ENCODE assay signal across 15 cellular contexts in genomic region chr3:31364711-31365110, GRCh38.
DNase-seq lines count a peak whose midpoint lies in the region; ATAC-seq and TF ChIP-seq lines count a peak whose summit lies in the region.
"Had no signal": no experiment of that assay in that cellular context is flagged by ENCODE, and none has a peak within 500 bp of the region (broad histone marks: within the 10 kb centered on the region; RNA-seq: fewer than 3 reads in every experiment).

No MANE protein-coding gene starts in this region.

- H3K4me2 ChIP-seq in osteoblast (ENCODE audit: insufficient read depth, low read length), result peak overlapping the region; percentile 39

- H4K20me1 ChIP-seq in osteoblast (ENCODE audit: insufficient read depth, low read length), result no peaks in the 10 kb centered on the region

- no peaks in the 10 kb centered on the region for H3K27me3 ChIP-seq in osteoblast (ENCODE audit: insufficient read depth, low read length)

- POLR2A ChIA-PET in activated CD8-positive, alpha-beta T cell treated with anti-CD3 and anti-CD28 coated beads for 36 hours (lab: Charles Lee), result no interaction called here

- H3K27me3 Mint-ChIP-seq in chondrocyte (ENCODE audit: low read depth), result no peaks in the 10 kb centered on the region
- no peaks in the 10 kb centered on the region for H3K27me3 Mint-ChIP-seq in activated CD8-positive, alpha-beta T cell treated with anti-CD3 and anti-CD28 coated beads for 36 hours
- H3K27me3 Mint-ChIP-seq: activated CD4-positive, alpha-beta memory T cell treated with anti-CD3 and anti-CD28 coated beads for 36 hours; T-helper 17 cell; type B pancreatic cell had no signal

- H3K36me3 ChIP-seq in osteoblast (ENCODE audit: insufficient read depth, low read length), result no peaks in the 10 kb centered on the region

- H3K9me3 ChIP-seq in osteoblast (ENCODE audit: low read depth, low read length), result no peaks in the 10 kb centered on the region

- no peak overlapping the region for H3K4me3 Mint-ChIP-seq in chondrocyte (ENCODE audit: unreplicated experiment)
- no peak overlapping the region for H3K4me3 Mint-ChIP-seq in activated CD8-positive, alpha-beta T cell treated with anti-CD3 and anti-CD28 coated beads for 36 hours
- H3K4me3 Mint-ChIP-seq: activated CD4-positive, alpha-beta memory T cell treated with anti-CD3 and anti-CD28 coated beads for 36 hours; natural killer cell; T-helper 17 cell; type B pancreatic cell had no signal

- CTCF ChIA-PET in activated CD8-positive, alpha-beta T cell treated with anti-CD3 and anti-CD28 coated beads for 36 hours (lab: Charles Lee), result interaction anchor here (0.6 kb wide), 1 partner anchor 112 kb away, joined by 3 read pairs; no protein-coding TSS in a partner anchor

- peaks cover 36% of the 10 kb centered on the region for H3K4me1 Mint-ChIP-seq in chondrocyte (ENCODE audit: low read depth)
- H3K4me1 Mint-ChIP-seq in activated CD8-positive, alpha-beta T cell treated with anti-CD3 and anti-CD28 coated beads for 36 hours (ENCODE audit: low read depth), result peaks cover 5% of the 10 kb centered on the region
- H3K4me1 Mint-ChIP-seq: natural killer cell had no signal

- DNase-seq in NB4 (ENCODE audit: low read depth), result peak; percentile 35
- DNase-seq in chondrocyte (ENCODE audit: low spot score), result no peak
- peak; percentile 79 for DNase-seq in osteoblast (ENCODE audit: insufficient read length, low spot score, missing footprints)
- no peak for DNase-seq in NCI-H2081 (lab: John Stamatoyannopoulos, UW)
- DNase-seq in stimulated activated CD4-positive, alpha-beta T cell treated with anti-CD3 and anti-CD28 coated beads, Interleukin-4, amount 100 ng/mL, for 24 hours, result no peak
- no peak for DNase-seq in activated CD8-positive, alpha-beta T cell treated with anti-CD3 and anti-CD28 coated beads for 36 hours
- no peak for DNase-seq in NCI-H526 treated with DMSO at 0.1 percent for 48 hours (lab: John Stamatoyannopoulos, UW)
- DNase-seq: activated CD4-positive, alpha-beta memory T cell treated with anti-CD3 and anti-CD28 coated beads for 36 hours; activated naive CD4-positive, alpha-beta T cell; natural killer cell; NCI-H1694 treated with DMSO at 0.1 percent for 48 hours; T-helper 17 cell had no signal

- TF ChIP-seq POLR2A in NB4 (IDR thresholded peaks at IDR 0.05; ENCODE audit: extremely low read depth, insufficient read length), result no peak

- H3K27ac Mint-ChIP-seq in chondrocyte (ENCODE audit: unreplicated experiment), result no peak overlapping the region
- H3K27ac Mint-ChIP-seq in activated CD8-positive, alpha-beta T cell treated with anti-CD3 and anti-CD28 coated beads for 36 hours, result no peak overlapping the region
- H3K27ac Mint-ChIP-seq: activated CD4-positive, alpha-beta memory T cell treated with anti-CD3 and anti-CD28 coated beads for 36 hours; natural killer cell; T-helper 17 cell; type B pancreatic cell had no signal

- no peaks in the 10 kb centered on the region for H3K36me3 Mint-ChIP-seq in chondrocyte (ENCODE audit: low read depth)
- H3K36me3 Mint-ChIP-seq in activated CD8-positive, alpha-beta T cell treated with anti-CD3 and anti-CD28 coated beads for 36 hours (ENCODE audit: low read depth), result no peaks in the 10 kb centered on the region
- H3K36me3 Mint-ChIP-seq: activated CD4-positive, alpha-beta memory T cell treated with anti-CD3 and anti-CD28 coated beads for 36 hours; natural killer cell; type B pancreatic cell had no signal

- peak overlapping the region; percentile 75 for H3K27ac ChIP-seq in osteoblast (ENCODE audit: low read depth, low read length)

- H3K4me1 ChIP-seq in osteoblast (ENCODE audit: insufficient read depth, low read length), result peaks cover 41% of the 10 kb centered on the region

- no peaks in the 10 kb centered on the region for H3K79me2 ChIP-seq in osteoblast (ENCODE audit: insufficient read depth, low read length)

- H3K4me3 ChIP-seq in GM12875 (ENCODE audit: low read depth, low read length) (no peak overlapping the region), NB4 (ENCODE audit: low read depth, low read length) (no peak overlapping the region), osteoblast (ENCODE audit: insufficient read depth, low read length) (no peak overlapping the region)

- intact Hi-C loops in activated CD8-positive, alpha-beta T cell treated with anti-CD3 and anti-CD28 coated beads for 36 hours (cut with micrococcal nuclease), result no loop called here

- TF ChIP-seq CTCF in GM12875 (IDR thresholded peaks at IDR 0.05; ENCODE audit: borderline replicate concordance, insufficient read depth, low read depth, low read length) (0 out of 2 replicates have a peak, but pooled peaks have one; percentile 4), NB4 (IDR thresholded peaks at IDR 0.05; ENCODE audit: low read depth, low read length) (no peak), chondrocyte (IDR thresholded peaks at IDR 0.05) (peak; percentile 38), osteoblast (IDR thresholded peaks at IDR 0.05; ENCODE audit: extremely low read depth, low read depth, low read length) (peak; percentile 31)
- TF ChIP-seq CTCF in activated CD8-positive, alpha-beta T cell treated with anti-CD3 and anti-CD28 coated beads for 36 hours (IDR thresholded peaks at IDR 0.05), result no peak

- ATAC-seq in activated CD8-positive, alpha-beta T cell treated with anti-CD3 and anti-CD28 coated beads for 36 hours, result no peak
- ATAC-seq: left lobe of liver, natural killer cell, T-helper 17 cell had no signal

- H3K9me3 Mint-ChIP-seq in chondrocyte (ENCODE audit: low read depth), result no peaks in the 10 kb centered on the region
- no peaks in the 10 kb centered on the region for H3K9me3 Mint-ChIP-seq in activated CD8-positive, alpha-beta T cell treated with anti-CD3 and anti-CD28 coated beads for 36 hours
- H3K9me3 Mint-ChIP-seq: activated CD4-positive, alpha-beta memory T cell treated with anti-CD3 and anti-CD28 coated beads for 36 hours; natural killer cell had no signal

- H2AFZ ChIP-seq in osteoblast (ENCODE audit: low read length), result peak overlapping the region; percentile 3

Comparison
In these comparisons a context has a peak if more than half of its experiments do, and no peak if none do; other contexts are left out.
1. CTCF ChIP-seq: peak in GM12875 (single experiment), chondrocyte (single experiment) and osteoblast (single experiment); none in NB4 (single experiment) and activated CD8-positive, alpha-beta T cell treated with anti-CD3 and anti-CD28 coated beads for 36 hours (single experiment).
2. DNase-seq: peak in NB4 (single experiment) and osteoblast (single experiment); none in chondrocyte (single experiment), NCI-H2081 (0 of 2), stimulated activated CD4-positive, alpha-beta T cell treated with anti-CD3 and anti-CD28 coated beads, Interleukin-4, amount 100 ng/mL, for 24 hours (single experiment), activated CD8-positive, alpha-beta T cell treated with anti-CD3 and anti-CD28 coated beads for 36 hours (single experiment) and NCI-H526 treated with DMSO at 0.1 percent for 48 hours (single experiment).